Comparison of ENCODE assay signal across 17 cellular contexts in genomic region chr11:134370526-134371435, GRCh38. TPM values are rescaled to one million over a fixed set of nuclear protein-coding genes. Genes with fewer than 3 reads are reported as not detected.
DNase-seq lines count a peak whose midpoint lies in the region; ATAC-seq and TF ChIP-seq lines count a peak whose summit lies in the region.
"Had no signal": no experiment of that assay in that cellular context is flagged by ENCODE, and none has a peak within 500 bp of the region (broad histone marks: within the 10 kb centered on the region; RNA-seq: fewer than 3 reads in every experiment).

No MANE protein-coding gene starts in this region.

- no peak overlapping the region for H3K4me3 Mint-ChIP-seq in stimulated activated naive CD8-positive, alpha-beta T cell treated with anti-CD3 and anti-CD28 coated beads, Interleukin-15, amount 100 ng/mL, for 72 hours
- no peak overlapping the region for H3K4me3 Mint-ChIP-seq in progenitor cell of endocrine pancreas (ENCODE audit: low read depth)
- H3K4me3 Mint-ChIP-seq: CD8-positive, alpha-beta memory T cell; H9 had no signal

- intact Hi-C loops in left lung (cut with DNase I): no loop called here
- intact Hi-C loops in aorta (cut with DNase I): no loop called here

- H3K4me3 ChIP-seq in left lung: no peak overlapping the region
- no peak overlapping the region for H3K4me3 ChIP-seq in aorta (ENCODE audit: low read length in 2 of 2)
- H3K4me3 ChIP-seq: BLaER1 had no signal

- H3K4me1 ChIP-seq in left lung (no peaks in the 10 kb centered on the region), aorta (ENCODE audit: control insufficient read depth in 1 of 2, insufficient read depth in 2 of 2, low read length in 2 of 2) (no peaks in the 10 kb centered on the region)
- H3K4me1 ChIP-seq: Caco-2 had no signal

- no peaks in the 10 kb centered on the region for H3K27me3 Mint-ChIP-seq in stimulated activated naive CD8-positive, alpha-beta T cell treated with anti-CD3 and anti-CD28 coated beads, Interleukin-15, amount 100 ng/mL, for 72 hours
- no peaks in the 10 kb centered on the region for H3K27me3 Mint-ChIP-seq in progenitor cell of endocrine pancreas
- H3K27me3 Mint-ChIP-seq: CD8-positive, alpha-beta memory T cell had no signal

- H3K36me3 ChIP-seq in left lung (no peaks in the 10 kb centered on the region), aorta (ENCODE audit: control insufficient read depth in 1 of 2, insufficient read depth in 2 of 2, low read length in 1 of 2) (no peaks in the 10 kb centered on the region)
- H3K36me3 ChIP-seq: BLaER1 had no signal

- no peaks in the 10 kb centered on the region for H3K9me3 Mint-ChIP-seq in stimulated activated naive CD8-positive, alpha-beta T cell treated with anti-CD3 and anti-CD28 coated beads, Interleukin-15, amount 100 ng/mL, for 72 hours
- H3K9me3 Mint-ChIP-seq in progenitor cell of endocrine pancreas (ENCODE audit: low read depth): no peaks in the 10 kb centered on the region
- H3K9me3 Mint-ChIP-seq: CD8-positive, alpha-beta memory T cell; H9 had no signal

- TF ChIP-seq CTCF in left lung (IDR thresholded peaks at IDR 0.05): no peak
- no peak for TF ChIP-seq CTCF in progenitor cell of endocrine pancreas (IDR thresholded peaks at IDR 0.05; ENCODE audit: unreplicated experiment)

- no peak for DNase-seq in stimulated activated naive CD8-positive, alpha-beta T cell treated with anti-CD3 and anti-CD28 coated beads, Interleukin-15, amount 100 ng/mL, for 72 hours
- DNase-seq in stimulated activated naive CD8-positive, alpha-beta T cell treated with anti-CD3 and anti-CD28 coated beads, Interleukin-15, Interleukin-2, amounts not matched to agents 100 U/mL and 50 U/mL, for 24 hours: no peak
- DNase-seq in left lung (peak; percentile 21 to 77), progenitor cell of endocrine pancreas (ENCODE audit: low spot score, unreplicated experiment) (no peak), aorta (peak; percentile 18 to 45), hypothalamus (lab: John Stamatoyannopoulos, UW) (no peak), NCI-H2227 (lab: John Stamatoyannopoulos, UW; ENCODE audit: unreplicated experiment) (no peak)
- DNase-seq: 8988T, AML-193, Caco-2, DND-41, GDM1, GOT3, H9 had no signal

- no peaks in the 10 kb centered on the region for H3K4me1 Mint-ChIP-seq in stimulated activated naive CD8-positive, alpha-beta T cell treated with anti-CD3 and anti-CD28 coated beads, Interleukin-15, amount 100 ng/mL, for 72 hours
- no peaks in the 10 kb centered on the region for H3K4me1 Mint-ChIP-seq in progenitor cell of endocrine pancreas (ENCODE audit: low read depth)
- H3K4me1 Mint-ChIP-seq: CD8-positive, alpha-beta memory T cell had no signal

- H3K27ac Mint-ChIP-seq in stimulated activated naive CD8-positive, alpha-beta T cell treated with anti-CD3 and anti-CD28 coated beads, Interleukin-15, amount 100 ng/mL, for 72 hours: no peak overlapping the region
- peak overlapping the region; percentile 50 for H3K27ac Mint-ChIP-seq in progenitor cell of endocrine pancreas

- H3K36me3 Mint-ChIP-seq in progenitor cell of endocrine pancreas (ENCODE audit: insufficient read depth): no peaks in the 10 kb centered on the region
- H3K36me3 Mint-ChIP-seq: CD8-positive, alpha-beta memory T cell had no signal

- ATAC-seq in stimulated activated naive CD8-positive, alpha-beta T cell treated with anti-CD3 and anti-CD28 coated beads, Interleukin-15, amount 100 ng/mL, for 72 hours: peak; percentile 25
- ATAC-seq in stimulated activated naive CD8-positive, alpha-beta T cell treated with anti-CD3 and anti-CD28 coated beads, Interleukin-15, Interleukin-2, amounts not matched to agents 100 U/mL and 50 U/mL, for 24 hours: no peak
- ATAC-seq in left lung: no peak
- no peak for ATAC-seq in aorta (ENCODE audit: low FRiP score)
- ATAC-seq in HG03378 (IDR thresholded peaks at IDR 0.05; ENCODE audit: unreplicated experiment): no peak

- H3K9me3 ChIP-seq in left lung (no peaks in the 10 kb centered on the region), aorta (ENCODE audit: control insufficient read depth, low read length) (no peaks in the 10 kb centered on the region)
- H3K9me3 ChIP-seq: BLaER1, Caco-2 had no signal

- whole genome bisulfite sequencing in aorta, 2 donors: 81 to 88% methylated on average over 18 to 19 of the region's 19 CpGs

- H3K27me3 ChIP-seq in left lung: no peaks in the 10 kb centered on the region
- H3K27me3 ChIP-seq in aorta (ENCODE audit: control insufficient read depth in 1 of 2, insufficient read depth in 2 of 2, low read length in 1 of 2): no peaks in the 10 kb centered on the region

- H3K27ac ChIP-seq in left lung: no peak overlapping the region
- no peak overlapping the region for H3K27ac ChIP-seq in aorta (ENCODE audit: low read depth in 1 of 2, low read length in 2 of 2)
- H3K27ac ChIP-seq: BLaER1 had no signal

RNA-seq across cellular contexts. Expression of gene GLB1L2, which starts 39.0 kb away (rescaled TPM):
- 10 to 100 TPM; 10.3 to 11.9 TPM for total RNA-seq in left lung
- 11.7 and 11.9 TPM in 2 replicates for total RNA-seq in progenitor cell of endocrine pancreas
- total RNA-seq in aorta: 1 to 10 TPM in 1 of 2 donors, under 1 TPM in 1; 0.94 to 1.5 TPM
- polyA plus RNA-seq in aorta: 1 to 10 TPM in 1 of 2 donors, not detected in 1; 2.2 TPM

RNA-seq across cellular contexts. Expression of gene B3GAT1, which starts 41.3 kb away (rescaled TPM):
- total RNA-seq in left lung (under 1 TPM; 0.32 to 0.58 TPM), progenitor cell of endocrine pancreas (5.1 and 6.3 TPM in 2 replicates), aorta (under 1 TPM; 0.16 to 0.39 TPM)
- not detected for polyA plus RNA-seq in aorta

Comparison
In these comparisons a context has a peak if more than half of its experiments do, and no peak if none do; other contexts are left out.
1. DNase-seq: peak in left lung (2 of 2) and aorta (2 of 2); none in stimulated activated naive CD8-positive, alpha-beta T cell treated with anti-CD3 and anti-CD28 coated beads, Interleukin-15, amount 100 ng/mL, for 72 hours (0 of 2), stimulated activated naive CD8-positive, alpha-beta T cell treated with anti-CD3 and anti-CD28 coated beads, Interleukin-15, Interleukin-2, amounts not matched to agents 100 U/mL and 50 U/mL, for 24 hours (single experiment), progenitor cell of endocrine pancreas (single experiment), hypothalamus (0 of 51) and NCI-H2227 (single experiment).